In the genomic region with DNA sequence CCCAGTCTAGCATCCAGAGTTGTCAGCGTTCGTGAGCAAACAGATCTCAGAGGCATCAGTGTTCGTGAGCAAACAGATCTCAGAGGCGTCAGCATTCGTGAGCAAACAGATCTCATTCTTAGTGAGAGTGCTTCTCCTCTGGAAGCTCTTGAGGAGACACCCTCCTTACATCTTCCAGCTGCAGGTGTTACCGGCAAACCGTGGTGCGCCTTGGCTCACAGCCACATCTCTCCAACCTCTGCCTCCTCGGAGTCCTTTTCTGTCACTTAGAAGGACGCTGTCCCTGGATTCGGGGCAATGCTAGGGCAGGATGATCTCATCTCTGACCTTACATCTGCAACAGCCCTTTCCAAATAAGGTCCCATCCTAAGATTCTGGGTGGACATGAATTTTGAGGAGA, we compare ENCODE assay signal across 13 cellular contexts. TPM values are rescaled to one million over a fixed set of nuclear protein-coding genes. Genes with fewer than 3 reads are reported as not detected.
DNase-seq lines count a peak whose midpoint lies in the region; ATAC-seq and TF ChIP-seq lines count a peak whose summit lies in the region.
"Had no signal": no experiment of that assay in that cellular context is flagged by ENCODE, and none has a peak within 500 bp of the region (broad histone marks: within the 10 kb centered on the region; RNA-seq: fewer than 3 reads in every experiment).

No MANE protein-coding gene starts in this region.

- intact Hi-C loops in naive thymus-derived CD4-positive, alpha-beta T cell (cut with micrococcal nuclease): no loop called here

- no peak overlapping the region for H3K23ac ChIP-seq in H9 (ENCODE audit: insufficient read length, low read depth, low read length)

- peak overlapping the region; percentile 83 for H3K27ac ChIP-seq in C4-2B
- H3K27ac ChIP-seq in naive thymus-derived CD4-positive, alpha-beta T cell (ENCODE audit: low read depth, low read length): no peak overlapping the region
- no peak overlapping the region for H3K27ac ChIP-seq in H9 (ENCODE audit: insufficient read length, low read depth, low read length)
- H3K27ac ChIP-seq: BLaER1 had no signal

- no peak overlapping the region for H3K56ac ChIP-seq in H9 (ENCODE audit: insufficient read length, low read depth, low read length)

- no peaks in the 10 kb centered on the region for H3K36me3 Mint-ChIP-seq in activated T-helper 17 cell treated with anti-CD3 and anti-CD28 coated beads, Interleukin-2, amount 50 U/mL, for 72 hours (ENCODE audit: low read depth)
- H3K36me3 Mint-ChIP-seq in naive thymus-derived CD4-positive, alpha-beta T cell: no peaks in the 10 kb centered on the region
- no peaks in the 10 kb centered on the region for H3K36me3 Mint-ChIP-seq in activated naive CD4-positive, alpha-beta T cell treated with anti-CD3 and anti-CD28 coated beads, Interleukin-2, amount 10 ng/mL, durations not matched to agents 7 days and 5 days
- H3K36me3 Mint-ChIP-seq in H9 (ENCODE audit: insufficient read depth in 1 of 3, low read depth in 3 of 3): peaks cover 2 to 7% (median 4%) of the 10 kb centered on the region in 3 experiments; a peak in 4 of 7 replicates
- H3K36me3 Mint-ChIP-seq: brain had no signal

- no peak for ATAC-seq in activated T-helper 17 cell treated with anti-CD3 and anti-CD28 coated beads, Interleukin-2, amount 50 U/mL, for 72 hours (replicated peaks)
- no peak for ATAC-seq in naive thymus-derived CD4-positive, alpha-beta T cell

- no peak overlapping the region for H2BK12ac ChIP-seq in H9 (ENCODE audit: insufficient read length, low read depth, low read length)

- H3K4me1 ChIP-seq in naive thymus-derived CD4-positive, alpha-beta T cell (ENCODE audit: control insufficient read depth in 2 of 2, insufficient read depth in 2 of 2, low read length in 2 of 2): peaks cover 8 to 11% of the 10 kb centered on the region in 2 donors
- H3K4me1 ChIP-seq in H9 (ENCODE audit: insufficient read depth, low read length): peaks cover 3% of the 10 kb centered on the region; the same call in 1 of the 2 replicates

- H2AK5ac ChIP-seq in H9 (ENCODE audit: insufficient read length, low read length): no peak overlapping the region

- POLR2A ChIA-PET in naive thymus-derived CD4-positive, alpha-beta T cell (lab: Charles Lee): no interaction called here

- no peaks in the 10 kb centered on the region for H3K9me3 Mint-ChIP-seq in activated T-helper 17 cell treated with anti-CD3 and anti-CD28 coated beads, Interleukin-2, amount 50 U/mL, for 72 hours
- H3K9me3 Mint-ChIP-seq in naive thymus-derived CD4-positive, alpha-beta T cell: peaks cover 0 to 3% (median 0%) of the 10 kb centered on the region in 11 donors
- H3K9me3 Mint-ChIP-seq in activated naive CD4-positive, alpha-beta T cell treated with anti-CD3 and anti-CD28 coated beads, Interleukin-2, amount 10 ng/mL, durations not matched to agents 7 days and 5 days: no peaks in the 10 kb centered on the region
- peaks cover 4 to 9% of the 10 kb centered on the region in 2 experiments; a peak in 3 of 5 replicates for H3K9me3 Mint-ChIP-seq in H9

- no CpG with 5 or more reads among the region's 11 CpGs for WGBS in H9 (ENCODE audit: extremely low coverage, insufficient read length, low lambda C conversion rate)

- no peaks in the 10 kb centered on the region for H4K20me1 ChIP-seq in H9 (ENCODE audit: control insufficient read depth, insufficient read depth, insufficient read length)
- H4K20me1 ChIP-seq: BLaER1 had no signal

- no peaks in the 10 kb centered on the region for H3K79me1 ChIP-seq in H9 (ENCODE audit: insufficient read depth, low read depth, low read length, poor library complexity, severe bottlenecking)

- H3K27ac Mint-ChIP-seq in activated T-helper 17 cell treated with anti-CD3 and anti-CD28 coated beads, Interleukin-2, amount 50 U/mL, for 72 hours: peak overlapping the region; percentile 57
- peak overlapping the region in 7 of 9 donors; percentile 3 to 69 (median 45) for H3K27ac Mint-ChIP-seq in naive thymus-derived CD4-positive, alpha-beta T cell
- no peak overlapping the region for H3K27ac Mint-ChIP-seq in activated naive CD4-positive, alpha-beta T cell treated with anti-CD3 and anti-CD28 coated beads, Interleukin-2, amount 10 ng/mL, durations not matched to agents 7 days and 5 days
- H3K27ac Mint-ChIP-seq in H9: no peak overlapping the region

- H3K9ac ChIP-seq in H9 (ENCODE audit: extremely low read depth, insufficient read length, low read length): no peak overlapping the region
- H3K9ac ChIP-seq: BLaER1 had no signal

- no peak overlapping the region for H2BK120ac ChIP-seq in H9 (ENCODE audit: low read depth, low read length, poor library complexity, severe bottlenecking)

- no peaks in the 10 kb centered on the region for H3K27me3 Mint-ChIP-seq in activated T-helper 17 cell treated with anti-CD3 and anti-CD28 coated beads, Interleukin-2, amount 50 U/mL, for 72 hours
- H3K27me3 Mint-ChIP-seq in naive thymus-derived CD4-positive, alpha-beta T cell: peaks cover 0 to 26% (median 0%) of the 10 kb centered on the region in 5 donors
- peaks cover 45% of the 10 kb centered on the region for H3K27me3 Mint-ChIP-seq in activated naive CD4-positive, alpha-beta T cell treated with anti-CD3 and anti-CD28 coated beads, Interleukin-2, amount 10 ng/mL, durations not matched to agents 7 days and 5 days
- H3K27me3 Mint-ChIP-seq in H9 (ENCODE audit: low read depth): peaks cover 16% of the 10 kb centered on the region

- H3K18ac ChIP-seq in H9 (ENCODE audit: insufficient read length, low read depth, low read length): no peak overlapping the region

- H4K5ac ChIP-seq in H9 (ENCODE audit: insufficient read length, low read depth, low read length): no peak overlapping the region

- peak; percentile 83 for DNase-seq in LNCaP clone FGC (ENCODE audit: low read depth)
- no peak for DNase-seq in naive thymus-derived CD4-positive, alpha-beta T cell
- DNase-seq in activated naive CD4-positive, alpha-beta T cell treated with anti-CD3 and anti-CD28 coated beads, Interleukin-2, amount 10 ng/mL, durations not matched to agents 7 days and 5 days: no peak
- DNase-seq in H9: no peak
- no peak for DNase-seq in NCI-H2171 (lab: John Stamatoyannopoulos, UW)
- no peak for DNase-seq in ureter (ENCODE audit: low spot score)
- DNase-seq: kidney glomerular epithelial cell, occipital lobe had no signal

- CTCF ChIA-PET in naive thymus-derived CD4-positive, alpha-beta T cell (lab: Charles Lee): no interaction called here
- CTCF ChIA-PET in activated naive CD4-positive, alpha-beta T cell treated with anti-CD3 and anti-CD28 coated beads, Interleukin-2, amount 10 ng/mL, durations not matched to agents 7 days and 5 days (lab: Charles Lee): no interaction called here

- TF ChIP-seq CTCF in C4-2B (conservative IDR thresholded peaks at IDR 0.05) (no peak), LNCaP clone FGC (IDR thresholded peaks at IDR 0.05; ENCODE audit: control insufficient read depth, extremely low read depth, insufficient read depth) (no peak), H9 (conservative IDR thresholded peaks at IDR 0.05) (no peak)

- H3K79me2 ChIP-seq in H9 (ENCODE audit: insufficient read depth, low read length): no peaks in the 10 kb centered on the region

- H3K36me3 ChIP-seq in naive thymus-derived CD4-positive, alpha-beta T cell (ENCODE audit: control insufficient read depth in 2 of 3, insufficient read depth in 3 of 3, low read length in 3 of 3): no peaks in the 10 kb centered on the region
- H3K36me3 ChIP-seq: BLaER1 had no signal

- no peak overlapping the region for H3K4me2 ChIP-seq in H9 (ENCODE audit: insufficient read depth, insufficient read length, low read length)
- H3K4me2 ChIP-seq: BLaER1 had no signal

- H3K9me3 ChIP-seq in naive thymus-derived CD4-positive, alpha-beta T cell (ENCODE audit: control insufficient read depth in 2 of 3, low read length in 3 of 3): no peaks in the 10 kb centered on the region
- H3K9me3 ChIP-seq in H9 (ENCODE audit: control insufficient read depth, low read depth, low read length): no peaks in the 10 kb centered on the region

- H4K8ac ChIP-seq in H9 (replicated peaks; ENCODE audit: insufficient read length, low read depth, low read length): no peak overlapping the region

- H3K4ac ChIP-seq in H9 (ENCODE audit: low read depth, low read length): no peak overlapping the region

- H3K27me3 ChIP-seq in naive thymus-derived CD4-positive, alpha-beta T cell (ENCODE audit: control insufficient read depth in 2 of 2, insufficient read depth in 2 of 2, low read length in 2 of 2): no peaks in the 10 kb centered on the region
- no peaks in the 10 kb centered on the region for H3K27me3 ChIP-seq in H9 (ENCODE audit: insufficient read depth, low read length)
- H3K27me3 ChIP-seq: BLaER1 had no signal

- no peak overlapping the region for H3T11ph ChIP-seq in H9 (ENCODE audit: low read length)

- H3K4me1 Mint-ChIP-seq in activated T-helper 17 cell treated with anti-CD3 and anti-CD28 coated beads, Interleukin-2, amount 50 U/mL, for 72 hours: peaks cover 8% of the 10 kb centered on the region
- H3K4me1 Mint-ChIP-seq in naive thymus-derived CD4-positive, alpha-beta T cell: peaks cover 13 to 61% (median 48%) of the 10 kb centered on the region in 7 donors
- peaks cover 19% of the 10 kb centered on the region for H3K4me1 Mint-ChIP-seq in activated naive CD4-positive, alpha-beta T cell treated with anti-CD3 and anti-CD28 coated beads, Interleukin-2, amount 10 ng/mL, durations not matched to agents 7 days and 5 days
- H3K4me1 Mint-ChIP-seq in H9: peaks cover 24 to 30% of the 10 kb centered on the region in 2 experiments

- no peak overlapping the region for H2AFZ ChIP-seq in H9 (ENCODE audit: low read length)

- no peak overlapping the region for H2BK15ac ChIP-seq in H9 (ENCODE audit: low read depth, low read length)

- no peak overlapping the region for H4K91ac ChIP-seq in H9 (ENCODE audit: insufficient read length, low read depth, low read length)

- no peak overlapping the region for H3K14ac ChIP-seq in H9 (ENCODE audit: insufficient read depth, low read length)

- no peak overlapping the region for H2BK20ac ChIP-seq in H9 (ENCODE audit: low read depth, low read length, poor library complexity, severe bottlenecking)

- H3K23me2 ChIP-seq in H9 (ENCODE audit: insufficient read length, low read depth, low read length, poor library complexity, severe bottlenecking): no peaks in the 10 kb centered on the region

- no peak overlapping the region for H2BK5ac ChIP-seq in H9 (ENCODE audit: insufficient read length, low read length)

- H3K4me3 ChIP-seq in LNCaP clone FGC (ENCODE audit: low read depth, low read length): peak overlapping the region; percentile 32
- H3K4me3 ChIP-seq in naive thymus-derived CD4-positive, alpha-beta T cell (ENCODE audit: low read length): no peak overlapping the region
- H3K4me3 ChIP-seq: BLaER1 had no signal

- H3K4me3 Mint-ChIP-seq in activated T-helper 17 cell treated with anti-CD3 and anti-CD28 coated beads, Interleukin-2, amount 50 U/mL, for 72 hours: no peak overlapping the region
- H3K4me3 Mint-ChIP-seq in naive thymus-derived CD4-positive, alpha-beta T cell: no peak overlapping the region
- no peak overlapping the region for H3K4me3 Mint-ChIP-seq in activated naive CD4-positive, alpha-beta T cell treated with anti-CD3 and anti-CD28 coated beads, Interleukin-2, amount 10 ng/mL, durations not matched to agents 7 days and 5 days
- no peak overlapping the region for H3K4me3 Mint-ChIP-seq in H9
- H3K4me3 Mint-ChIP-seq: brain had no signal

RNA-seq across cellular contexts. Expression of a gene that starts 14.6 kb away (rescaled TPM):
- total RNA-seq in activated T-helper 17 cell treated with anti-CD3 and anti-CD28 coated beads, Interleukin-2, amount 50 U/mL, for 72 hours: under 1 TPM in 1 of 2 donors, not detected in 1; 0.11 TPM
- 1 to 10 TPM in 2 of 5 experiments, under 1 TPM in 2, not detected in 1; 0.34 to 1.7 (median 1.1) TPM for total RNA-seq in naive thymus-derived CD4-positive, alpha-beta T cell
- polyA plus RNA-seq in naive thymus-derived CD4-positive, alpha-beta T cell: under 1 TPM; 0.11 to 0.14 TPM
- total RNA-seq in H9 (2021): not detected in 2 replicates
- total RNA-seq in ureter: not detected
- total RNA-seq: NCI-H460, occipital lobe had no signal

RNA-seq across cellular contexts. Expression of a gene that starts 46.3 kb away (rescaled TPM):
- 10 to 100 TPM; 18.5 to 37.2 TPM for total RNA-seq in activated T-helper 17 cell treated with anti-CD3 and anti-CD28 coated beads, Interleukin-2, amount 50 U/mL, for 72 hours
- 100 to 1,000 TPM in 2 of 5 experiments, 10 to 100 TPM in 3; 16.8 to 137 (median 25.2) TPM for total RNA-seq in naive thymus-derived CD4-positive, alpha-beta T cell
- 1 to 10 TPM; 4.3 to 9.7 TPM for polyA plus RNA-seq in naive thymus-derived CD4-positive, alpha-beta T cell
- 17.4 and 18.1 TPM in 2 replicates for total RNA-seq in H9 (2021)
- total RNA-seq in ureter: 24.5 TPM

Comparison
In these comparisons a context has a peak if more than half of its experiments do, and no peak if none do; other contexts are left out.
1. H3K27ac Mint-ChIP-seq: peak in activated T-helper 17 cell treated with anti-CD3 and anti-CD28 coated beads, Interleukin-2, amount 50 U/mL, for 72 hours (single experiment) and naive thymus-derived CD4-positive, alpha-beta T cell (7 of 9); none in activated naive CD4-positive, alpha-beta T cell treated with anti-CD3 and anti-CD28 coated beads, Interleukin-2, amount 10 ng/mL, durations not matched to agents 7 days and 5 days (single experiment) and H9 (0 of 3).